ENCODE assay signal across 8 cellular contexts in genomic region chr18:3450358-3451107, GRCh38. TPM values are rescaled to one million over a fixed set of nuclear protein-coding genes. Genes with fewer than 3 reads are reported as not detected.
DNase-seq lines count a peak whose midpoint lies in the region; ATAC-seq and TF ChIP-seq lines count a peak whose summit lies in the region.

No MANE protein-coding gene starts in this region.

- H3K4me3 ChIP-seq in liver (ENCODE audit: low read depth in 1 of 3, low read length in 3 of 3) = peak overlapping the region; percentile 63 to 92 (median 90)

- TF ChIP-seq RAD21 in liver (IDR thresholded peaks at IDR 0.05) = no peak

- no peaks in the 10 kb centered on the region for H3K9me3 ChIP-seq in liver (ENCODE audit: control insufficient read depth in 4 of 4, low read length in 3 of 4)

- H3K27ac ChIP-seq in C4-2B = peak overlapping the region; percentile 94
- peak overlapping the region; percentile 87 for H3K27ac ChIP-seq in cingulate gyrus (ENCODE audit: low read depth, low read length)
- peak overlapping the region; percentile 99 to 100 for H3K27ac ChIP-seq in liver (ENCODE audit: low read depth in 1 of 2, low read length in 2 of 2)

- in situ Hi-C loops in KBM-7 (cut with MboI; ENCODE audit: low pct_unique_long_range_greater_than_20kb, low sequenced_read_pairs) = no loop called here

- TF ChIP-seq CTCF in C4-2B (conservative IDR thresholded peaks at IDR 0.05) = no peak
- TF ChIP-seq CTCF in liver (IDR thresholded peaks at IDR 0.05; ENCODE audit: low read depth, low read length, missing input control) = no peak

- no peaks in the 10 kb centered on the region for H3K36me3 ChIP-seq in liver (ENCODE audit: control insufficient read depth in 4 of 4, insufficient read depth in 3 of 4, low read depth in 1 of 4, low read length in 3 of 4)

- under 1% methylated on average over 69 of the region's 69 CpGs for WGBS in liver

- H3K4me1 ChIP-seq in liver (ENCODE audit: control insufficient read depth in 4 of 4, insufficient read depth in 4 of 4, low read length in 3 of 4) = peaks cover 3 to 34% (median 18%) of the 10 kb centered on the region in 4 donors

- H3K9ac ChIP-seq in liver (ENCODE audit: low read depth in 1 of 2, low read length in 2 of 2) = peak overlapping the region; percentile 99 to 100

- ATAC-seq in GM21619 (IDR thresholded peaks at IDR 0.05; ENCODE audit: unreplicated experiment) = no peak

- DNase-seq in KBM-7 (peak; percentile 52), cortex of kidney (lab: John Stamatoyannopoulos, UW) (no peak)
- peak; percentile 68 to 77 for DNase-seq in activated CD4-positive, alpha-beta T cell treated with anti-CD3 and anti-CD28 coated beads for 4 hours
- DNase-seq in stimulated activated CD4-positive, alpha-beta T cell treated with anti-CD3 and anti-CD28 coated beads, Interleukin-4, amount 100 ng/mL, for 1 hour = peak; percentile 65

- H3K27me3 ChIP-seq in liver (ENCODE audit: control insufficient read depth in 4 of 4, insufficient read depth in 4 of 4, low read length in 3 of 4) = no peaks in the 10 kb centered on the region

TF ChIP-seq in liver, 16 proteins besides CTCF, POLR2A, EP300 and RAD21:
- TF ChIP-seq HNF4A (conservative IDR thresholded peaks at IDR 0.05) = no peak
- TF ChIP-seq FOXA1 (IDR thresholded peaks at IDR 0.05) = no peak
- TF ChIP-seq TAF1 (conservative IDR thresholded peaks at IDR 0.05) = peak; percentile 7
- TF ChIP-seq MAX (IDR thresholded peaks at IDR 0.05) = peak; percentile 24
- peak; percentile 18 for TF ChIP-seq YY1 (IDR thresholded peaks at IDR 0.05)
- TF ChIP-seq RXRA (IDR thresholded peaks at IDR 0.05) = no peak
TF ChIP-seq in liver: peak in this region for 3.

RNA-seq across cellular contexts. Expression of gene TGIF1, which starts 0.6 kb away (rescaled TPM):
- total RNA-seq in liver = 10 to 100 TPM; 22.9 to 26.4 TPM
- 10 to 100 TPM; 13.1 to 14.0 TPM for polyA plus RNA-seq in liver
